ENCODE assay signal across 18 cellular contexts in the genomic region with DNA sequence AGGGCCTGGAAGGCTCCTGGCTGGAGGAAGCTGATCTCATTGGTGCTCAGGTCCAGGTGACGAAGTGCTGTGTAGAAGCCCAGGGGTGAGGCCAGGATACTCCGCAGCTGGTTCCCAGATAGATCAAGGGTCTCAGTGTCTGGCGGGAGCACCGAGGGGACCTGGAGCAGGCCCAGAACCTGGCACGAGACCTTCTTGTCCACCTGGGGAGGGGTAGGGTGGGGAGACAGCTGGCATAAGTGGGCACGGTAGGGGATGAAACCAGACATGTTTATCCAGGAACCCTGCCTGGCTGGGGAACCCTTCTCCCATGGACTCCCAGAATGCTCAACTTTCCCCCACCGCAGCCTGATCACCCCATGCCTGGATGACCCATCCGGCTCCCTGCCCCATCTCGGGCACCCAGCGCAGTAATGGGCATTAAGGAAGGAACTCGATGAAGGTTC. TPM values are rescaled to one million over a fixed set of nuclear protein-coding genes. Genes with fewer than 3 reads are reported as not detected.
DNase-seq lines count a peak whose midpoint lies in the region; ATAC-seq, FAIRE-seq and TF ChIP-seq lines count a peak whose summit lies in the region.
"Had no signal": no experiment of that assay in that cellular context is flagged by ENCODE, and none has a peak within 500 bp of the region (broad histone marks: within the 10 kb centered on the region; RNA-seq: fewer than 3 reads in every experiment).

No MANE protein-coding gene starts in this region.

- no CpG with 5 or more reads among the region's 11 CpGs for WGBS in neuronal stem cell (ENCODE audit: extremely low coverage in 2 of 2, insufficient read length in 2 of 2, insufficient replicate concordance in 1 of 2), 2 donors
- 91% methylated on average over 10 of the region's 11 CpGs for WGBS in suprapubic skin

- no peak overlapping the region for H3K23ac ChIP-seq in neuronal stem cell (ENCODE audit: low read depth, low read length, poor library complexity)

- TF ChIP-seq CTCF in activated B cell treated with CpG ODN at 0.5 μM for 24 hours (IDR thresholded peaks at IDR 0.05) (no peak), suprapubic skin (IDR thresholded peaks at IDR 0.05) (no peak)

- no peak overlapping the region for H3K14ac ChIP-seq in neuronal stem cell (ENCODE audit: low read length)

- H3K36me3 ChIP-seq in neuronal stem cell (replicated peaks in 1 of 2; ENCODE audit: control insufficient read depth in 2 of 2, insufficient read depth in 2 of 2, low read length in 2 of 2): no peaks in the 10 kb centered on the region
- H3K36me3 ChIP-seq in suprapubic skin: peaks cover 37% of the 10 kb centered on the region
- H3K36me3 ChIP-seq: HAP-1 had no signal

- no peak overlapping the region for H3K27ac Mint-ChIP-seq in activated B cell treated with CpG ODN at 0.5 μM for 24 hours

- H3K9me3 Mint-ChIP-seq in activated B cell treated with CpG ODN at 0.5 μM for 24 hours: no peaks in the 10 kb centered on the region

- peak overlapping the region; percentile 55 for H3K18ac ChIP-seq in neuronal stem cell (ENCODE audit: low read length)

- TF ChIP-seq EP300 in suprapubic skin (IDR thresholded peaks at IDR 0.05): no peak

- no peak overlapping the region for H2AFZ ChIP-seq in neuronal stem cell (ENCODE audit: low read length)
- H2AFZ ChIP-seq: PC-9 had no signal

- peak overlapping the region; percentile 40 for H2BK15ac ChIP-seq in neuronal stem cell (ENCODE audit: low read length)

- intact Hi-C loops in activated B cell treated with CpG ODN at 0.5 μM for 24 hours (cut with micrococcal nuclease): no loop called here

- peaks cover 0 to 9% of the 10 kb centered on the region in 2 donors for H3K4me1 ChIP-seq in neuronal stem cell (ENCODE audit: control insufficient read depth in 2 of 2, insufficient read depth in 1 of 2, low read depth in 1 of 2, low read length in 2 of 2)
- peaks cover 23% of the 10 kb centered on the region for H3K4me1 ChIP-seq in suprapubic skin
- H3K4me1 ChIP-seq: HAP-1 had no signal

- POLR2A ChIA-PET in activated B cell treated with CpG ODN at 0.5 μM for 24 hours (lab: Charles Lee): no interaction called here

- H3K4ac ChIP-seq in neuronal stem cell (ENCODE audit: low read length): no peak overlapping the region

- H3K4me2 ChIP-seq in neuronal stem cell (ENCODE audit: insufficient read depth, low read length, poor library complexity, severe bottlenecking): no peak overlapping the region
- H3K4me2 ChIP-seq: PC-9 had no signal

- no peaks in the 10 kb centered on the region for H3K9me3 ChIP-seq in neuronal stem cell (replicated peaks in 1 of 2; ENCODE audit: control insufficient read depth in 2 of 2, insufficient read depth in 1 of 2, low read depth in 1 of 2, low read length in 2 of 2)
- H3K9me3 ChIP-seq in suprapubic skin: no peaks in the 10 kb centered on the region
- H3K9me3 ChIP-seq: HAP-1 had no signal

- peaks cover 32% of the 10 kb centered on the region for H3K36me3 Mint-ChIP-seq in activated B cell treated with CpG ODN at 0.5 μM for 24 hours (ENCODE audit: low read depth)

- no peak overlapping the region for H2BK5ac ChIP-seq in neuronal stem cell (ENCODE audit: low read length)

- no peak overlapping the region for H2AK5ac ChIP-seq in neuronal stem cell (ENCODE audit: low read depth, low read length)

- H2BK120ac ChIP-seq in neuronal stem cell (ENCODE audit: low read depth, low read length): peak overlapping the region; percentile 12

- H3K9ac ChIP-seq in neuronal stem cell (ENCODE audit: low read depth, low read length, poor library complexity): no peak overlapping the region

- H3K4me3 ChIP-seq in neuronal stem cell (ENCODE audit: low read length in 2 of 2) (no peak overlapping the region), suprapubic skin (no peak overlapping the region)
- H3K4me3 ChIP-seq: HAP-1, PC-9 had no signal

- CTCF ChIA-PET in activated B cell treated with CpG ODN at 0.5 μM for 24 hours (lab: Charles Lee): no interaction called here

- H4K8ac ChIP-seq in neuronal stem cell (ENCODE audit: low read depth, low read length): no peak overlapping the region

- H3K4me3 Mint-ChIP-seq in activated B cell treated with CpG ODN at 0.5 μM for 24 hours: no peak overlapping the region

- TF ChIP-seq POLR2A in suprapubic skin (IDR thresholded peaks at IDR 0.05): no peak

- ATAC-seq in activated CD4-positive, CD25-positive, alpha-beta regulatory T cell treated with anti-CD3 and anti-CD28 coated beads, Interleukin-2, amount 50 U/mL, for 24 hours: no peak
- ATAC-seq in activated B cell treated with CpG ODN at 0.5 μM for 24 hours (ENCODE audit: low read depth): no peak

- H3K27me3 ChIP-seq in neuronal stem cell (ENCODE audit: control insufficient read depth in 3 of 3, insufficient read depth in 3 of 3, low read depth in 1 of 3, low read length in 3 of 3): peaks cover 0 to 41% (median 0%) of the 10 kb centered on the region in 3 experiments
- H3K27me3 ChIP-seq in suprapubic skin: no peaks in the 10 kb centered on the region

- H3K27me3 Mint-ChIP-seq in activated B cell treated with CpG ODN at 0.5 μM for 24 hours: peaks cover 12% of the 10 kb centered on the region

- peaks cover 47% of the 10 kb centered on the region for H3K4me1 Mint-ChIP-seq in activated B cell treated with CpG ODN at 0.5 μM for 24 hours

- H3K79me1 ChIP-seq in neuronal stem cell (ENCODE audit: low read depth, low read length): no peaks in the 10 kb centered on the region

- no peak overlapping the region for H4K91ac ChIP-seq in neuronal stem cell (ENCODE audit: low read depth, low read length, poor library complexity)

- FAIRE-seq in frontal cortex (lab: Jason Lieb, UNC): no peak

- no peak overlapping the region for H2BK12ac ChIP-seq in neuronal stem cell (ENCODE audit: low read length)

- DNase-seq in activated CD4-positive, CD25-positive, alpha-beta regulatory T cell treated with anti-CD3 and anti-CD28 coated beads, Interleukin-2, amount 50 U/mL, for 72 hours: peak; percentile 16
- DNase-seq in activated B cell treated with CpG ODN at 0.5 μM for 24 hours: peak; percentile 10
- DNase-seq in neuronal stem cell (ENCODE audit: low spot score): no peak
- peak; percentile 51 to 70 for DNase-seq in suprapubic skin (ENCODE audit: low spot score in 2 of 2)
- no peak for DNase-seq in frontal cortex (ENCODE audit: low spot score in 2 of 2)
- no peak for DNase-seq in SW 1271 (lab: John Stamatoyannopoulos, UW)
- DNase-seq in activated naive CD4-positive, alpha-beta T cell (lab: John Stamatoyannopoulos, UW): no peak
- DNase-seq: DMS 273 treated with DMSO at 0.1 percent for 48 hours, GDM1, KBM-7, NCI-H1048, NCI-H1436 treated with DMSO at 0.1 percent for 48 hours, NCI-H2081, NCI-H510A had no signal

- H3K27ac ChIP-seq in neuronal stem cell (replicated peaks; ENCODE audit: low read length) (no peak overlapping the region), suprapubic skin (no peak overlapping the region)
- H3K27ac ChIP-seq: 22Rv1, PC-9 had no signal

RNA-seq across cellular contexts. Expression of gene LRRC32, which starts 9.2 kb away (rescaled TPM):
- 25.8 and 27.8 TPM in 2 replicates for total RNA-seq in activated B cell treated with CpG ODN at 0.5 μM for 24 hours
- polyA plus RNA-seq in neuronal stem cell (2013, experiment 1 of 2): 0.91 TPM
- 1.1 TPM for polyA plus RNA-seq in neuronal stem cell (2013, experiment 2 of 2)
- 10 to 100 TPM; 10.4 to 23.2 (median 17.5) TPM for total RNA-seq in suprapubic skin
- total RNA-seq in frontal cortex: 0.41 TPM
- total RNA-seq: PC-9 had no signal

Comparison
In these comparisons a context has a peak if more than half of its experiments do, and no peak if none do; other contexts are left out.
1. DNase-seq: peak in activated CD4-positive, CD25-positive, alpha-beta regulatory T cell treated with anti-CD3 and anti-CD28 coated beads, Interleukin-2, amount 50 U/mL, for 72 hours (single experiment), activated B cell treated with CpG ODN at 0.5 μM for 24 hours (single experiment) and suprapubic skin (2 of 2); none in neuronal stem cell (single experiment), frontal cortex (0 of 2), SW 1271 (0 of 2) and activated naive CD4-positive, alpha-beta T cell (0 of 4).